ENCODE assay signal across 1 cellular context in genomic region chr20:47357296-47358051, GRCh38.
TF ChIP-seq lines count a peak whose summit lies in the region.

No MANE protein-coding gene starts in this region.

TF ChIP-seq in HepG2, 621 proteins besides CTCF, POLR2A, EP300 and RAD21 (continued from another document and continues in another):
- TF ChIP-seq KIAA2018 (CRISPR knock-in tag; IDR thresholded peaks at IDR 0.05; ENCODE audit: borderline replicate concordance), result no peak
- peak; percentile 97; the same call in 1 of the 2 replicates for TF ChIP-seq E2F2 (CRISPR knock-in tag; IDR thresholded peaks at IDR 0.05; ENCODE audit: borderline replicate concordance)
- peak; percentile 98 for TF ChIP-seq ARHGAP35 (CRISPR knock-in tag; IDR thresholded peaks at IDR 0.05; ENCODE audit: borderline replicate concordance)
- no peak for TF ChIP-seq RERE (CRISPR knock-in tag; IDR thresholded peaks at IDR 0.05; ENCODE audit: low read depth)
- TF ChIP-seq NRL (CRISPR knock-in tag; IDR thresholded peaks at IDR 0.05; ENCODE audit: borderline replicate concordance), result peak; percentile 90; the same call in 1 of the 2 replicates
- no peak for TF ChIP-seq TBX3 (IDR thresholded peaks at IDR 0.05; ENCODE audit: borderline replicate concordance)
- TF ChIP-seq ZFP36L2 (CRISPR knock-in tag; IDR thresholded peaks at IDR 0.05), result peak; percentile 93
- peak; percentile 97 for TF ChIP-seq PATZ1 (CRISPR knock-in tag; IDR thresholded peaks at IDR 0.05)
- TF ChIP-seq TOE1 (CRISPR knock-in tag; IDR thresholded peaks at IDR 0.05), result peak; percentile 99
- peak; percentile 46; the same call in 1 of the 2 replicates for TF ChIP-seq ZSCAN22 (CRISPR knock-in tag; IDR thresholded peaks at IDR 0.05)
- peak; percentile 98 for TF ChIP-seq SNAPC4 (CRISPR knock-in tag; IDR thresholded peaks at IDR 0.05)
- 0 out of 2 replicates have a peak, but pooled peaks have one; percentile 98 for TF ChIP-seq CAMTA2 (CRISPR knock-in tag; IDR thresholded peaks at IDR 0.05; ENCODE audit: borderline replicate concordance)
- TF ChIP-seq ZNF574 (CRISPR knock-in tag; IDR thresholded peaks at IDR 0.05), result peak; percentile 95
- TF ChIP-seq RFX5 (IDR thresholded peaks at IDR 0.05; ENCODE audit: low read depth, low read length), result no peak
- TF ChIP-seq ZNF12 (CRISPR knock-in tag; IDR thresholded peaks at IDR 0.05), result peak; percentile 88
- peak; percentile 88 for TF ChIP-seq ZBED4 (CRISPR knock-in tag; IDR thresholded peaks at IDR 0.05; ENCODE audit: borderline replicate concordance)
